2 cellular contexts compared by ENCODE assay signal in the genomic region with DNA sequence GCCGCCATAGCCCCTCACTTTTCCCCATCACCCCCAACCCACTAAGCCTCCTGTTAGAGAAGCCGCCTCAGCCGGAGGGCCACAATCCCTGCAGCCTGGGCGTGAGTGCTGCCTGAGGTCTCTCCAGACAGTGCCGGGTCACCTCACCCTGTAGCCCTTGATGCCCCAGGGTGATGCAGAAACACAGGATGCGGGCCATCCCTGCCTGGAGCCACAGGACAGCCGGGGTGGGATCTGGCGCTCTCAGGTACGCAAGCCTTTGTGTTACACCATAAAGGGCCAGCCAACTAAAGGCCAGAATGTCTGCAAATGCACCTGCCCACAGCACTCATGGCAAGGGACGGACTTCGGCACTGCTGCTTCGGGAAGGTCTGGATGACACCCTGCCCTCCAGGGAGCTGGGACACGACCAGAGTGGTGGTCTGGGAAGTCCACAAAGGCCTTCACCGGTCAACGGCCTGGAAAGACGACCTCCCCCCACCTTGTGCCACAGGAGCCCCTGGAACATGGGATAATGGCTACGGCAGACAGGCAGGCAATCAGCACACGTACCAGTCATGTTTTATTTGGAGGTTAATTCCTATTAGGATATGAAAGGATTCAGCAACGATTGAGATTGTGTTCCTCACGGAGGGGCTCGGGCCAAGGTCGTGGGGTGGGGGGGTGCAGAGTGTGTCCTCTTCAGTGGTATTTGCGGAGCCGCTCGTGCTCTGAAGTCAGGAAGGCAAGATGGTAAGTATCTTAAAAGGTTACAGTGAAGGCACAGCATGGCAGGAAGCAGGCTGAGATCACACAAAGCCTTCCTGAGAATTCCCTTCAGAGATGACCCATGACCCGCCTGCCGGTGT.
A peak's percentile ranks its signal among the peaks of the same experiment; 100 is the strongest.
TF ChIP-seq lines count a peak whose summit lies in the region.

No MANE protein-coding gene starts in this region.

TF ChIP-seq in A549, 52 proteins besides CTCF, POLR2A, EP300 and RAD21:
- TF ChIP-seq, protein P1, sequence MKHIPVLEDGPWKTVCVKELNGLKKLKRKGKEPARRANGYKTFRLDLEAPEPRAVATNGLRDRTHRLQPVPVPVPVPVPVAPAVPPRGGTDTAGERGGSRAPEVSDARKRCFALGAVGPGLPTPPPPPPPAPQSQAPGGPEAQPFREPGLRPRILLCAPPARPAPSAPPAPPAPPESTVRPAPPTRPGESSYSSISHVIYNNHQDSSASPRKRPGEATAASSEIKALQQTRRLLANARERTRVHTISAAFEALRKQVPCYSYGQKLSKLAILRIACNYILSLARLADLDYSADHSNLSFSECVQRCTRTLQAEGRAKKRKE (CRISPR knock-in tag; IDR thresholded peaks at IDR 0.05; ENCODE audit: low read depth): no peak
- TF ChIP-seq, protein P2, sequence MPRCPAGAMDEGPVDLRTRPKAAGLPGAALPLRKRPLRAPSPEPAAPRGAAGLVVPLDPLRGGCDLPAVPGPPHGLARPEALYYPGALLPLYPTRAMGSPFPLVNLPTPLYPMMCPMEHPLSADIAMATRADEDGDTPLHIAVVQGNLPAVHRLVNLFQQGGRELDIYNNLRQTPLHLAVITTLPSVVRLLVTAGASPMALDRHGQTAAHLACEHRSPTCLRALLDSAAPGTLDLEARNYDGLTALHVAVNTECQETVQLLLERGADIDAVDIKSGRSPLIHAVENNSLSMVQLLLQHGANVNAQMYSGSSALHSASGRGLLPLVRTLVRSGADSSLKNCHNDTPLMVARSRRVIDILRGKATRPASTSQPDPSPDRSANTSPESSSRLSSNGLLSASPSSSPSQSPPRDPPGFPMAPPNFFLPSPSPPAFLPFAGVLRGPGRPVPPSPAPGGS (IDR thresholded peaks at IDR 0.05): 0 out of 3 replicates have a peak, but pooled peaks have one; percentile 11
TF ChIP-seq in A549: peak in this region for 1.

TF ChIP-seq in HepG2, 621 proteins besides CTCF, POLR2A, EP300 and RAD21:
- TF ChIP-seq ZNF343 (CRISPR knock-in tag; IDR thresholded peaks at IDR 0.05) (no peak), ZC3H13 (CRISPR knock-in tag; IDR thresholded peaks at IDR 0.05) (no peak), RBAK (CRISPR knock-in tag; IDR thresholded peaks at IDR 0.05) (no peak), PAF1 (CRISPR knock-in tag; IDR thresholded peaks at IDR 0.05) (peak; percentile 83; the same call in 1 of the 2 replicates), AGO2 (optimal IDR thresholded peaks at IDR 0.05; ENCODE audit: low read depth, low read length) (peak; percentile 95), AGO1 (IDR thresholded peaks at IDR 0.05; ENCODE audit: low read depth, low read length, poor library complexity, severe bottlenecking) (peak; percentile 79), LCORL (IDR thresholded peaks at IDR 0.05) (no peak), LCORL (CRISPR knock-in tag; IDR thresholded peaks at IDR 0.05) (no peak), ZNF629 (CRISPR knock-in tag; conservative IDR thresholded peaks at IDR 0.05) (no peak), ZMYM2 (CRISPR knock-in tag; IDR thresholded peaks at IDR 0.05) (no peak), FOXO1 (CRISPR knock-in tag; IDR thresholded peaks at IDR 0.05) (no peak), ZIK1 (CRISPR knock-in tag; IDR thresholded peaks at IDR 0.05; ENCODE audit: borderline replicate concordance, low read depth) (no peak), HDAC1 (CRISPR knock-in tag; IDR thresholded peaks at IDR 0.05) (no peak), ATRX (CRISPR knock-in tag; IDR thresholded peaks at IDR 0.05; ENCODE audit: borderline replicate concordance) (no peak), SOX5 (CRISPR knock-in tag; IDR thresholded peaks at IDR 0.05; ENCODE audit: borderline replicate concordance) (no peak), HCFC1 (IDR thresholded peaks at IDR 0.05; ENCODE audit: low read depth, low read length) (no peak), PAWR (CRISPR knock-in tag; IDR thresholded peaks at IDR 0.05; ENCODE audit: borderline replicate concordance) (no peak), SUZ12 (IDR thresholded peaks at IDR 0.05; ENCODE audit: low read depth, low read length) (no peak), RBM22 (optimal IDR thresholded peaks at IDR 0.05; ENCODE audit: low read length) (peak; percentile 94), MAFG (CRISPR knock-in tag; IDR thresholded peaks at IDR 0.05) (no peak), NONO (IDR thresholded peaks at IDR 0.05) (no peak), NONO (CRISPR knock-in tag; conservative IDR thresholded peaks at IDR 0.05) (0 out of 2 replicates have a peak, but pooled peaks have one; percentile 23)
- TF ChIP-seq, protein P3, sequence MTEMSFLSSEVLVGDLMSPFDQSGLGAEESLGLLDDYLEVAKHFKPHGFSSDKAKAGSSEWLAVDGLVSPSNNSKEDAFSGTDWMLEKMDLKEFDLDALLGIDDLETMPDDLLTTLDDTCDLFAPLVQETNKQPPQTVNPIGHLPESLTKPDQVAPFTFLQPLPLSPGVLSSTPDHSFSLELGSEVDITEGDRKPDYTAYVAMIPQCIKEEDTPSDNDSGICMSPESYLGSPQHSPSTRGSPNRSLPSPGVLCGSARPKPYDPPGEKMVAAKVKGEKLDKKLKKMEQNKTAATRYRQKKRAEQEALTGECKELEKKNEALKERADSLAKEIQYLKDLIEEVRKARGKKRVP (CRISPR knock-in tag; IDR thresholded peaks at IDR 0.05): no peak
- TF ChIP-seq, protein P4, sequence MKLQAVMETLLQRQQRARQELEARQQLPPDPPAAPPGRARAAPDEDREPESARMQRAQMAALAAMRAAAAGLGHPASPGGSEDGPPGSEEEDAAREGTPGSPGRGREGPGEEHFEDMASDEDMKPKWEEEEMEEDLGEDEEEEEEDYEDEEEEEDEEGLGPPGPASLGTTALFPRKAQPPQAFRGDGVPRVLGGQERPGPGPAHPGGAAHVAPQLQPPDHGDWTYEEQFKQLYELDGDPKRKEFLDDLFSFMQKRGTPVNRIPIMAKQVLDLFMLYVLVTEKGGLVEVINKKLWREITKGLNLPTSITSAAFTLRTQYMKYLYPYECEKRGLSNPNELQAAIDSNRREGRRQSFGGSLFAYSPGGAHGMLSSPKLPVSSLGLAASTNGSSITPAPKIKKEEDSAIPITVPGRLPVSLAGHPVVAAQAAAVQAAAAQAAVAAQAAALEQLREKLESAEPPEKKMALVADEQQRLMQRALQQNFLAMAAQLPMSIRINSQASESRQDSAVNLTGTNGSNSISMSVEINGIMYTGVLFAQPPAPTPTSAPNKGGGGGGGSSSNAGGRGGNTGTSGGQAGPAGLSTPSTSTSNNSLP (IDR thresholded peaks at IDR 0.05; ENCODE audit: low read depth, low read length): no peak
- TF ChIP-seq, protein P5, sequence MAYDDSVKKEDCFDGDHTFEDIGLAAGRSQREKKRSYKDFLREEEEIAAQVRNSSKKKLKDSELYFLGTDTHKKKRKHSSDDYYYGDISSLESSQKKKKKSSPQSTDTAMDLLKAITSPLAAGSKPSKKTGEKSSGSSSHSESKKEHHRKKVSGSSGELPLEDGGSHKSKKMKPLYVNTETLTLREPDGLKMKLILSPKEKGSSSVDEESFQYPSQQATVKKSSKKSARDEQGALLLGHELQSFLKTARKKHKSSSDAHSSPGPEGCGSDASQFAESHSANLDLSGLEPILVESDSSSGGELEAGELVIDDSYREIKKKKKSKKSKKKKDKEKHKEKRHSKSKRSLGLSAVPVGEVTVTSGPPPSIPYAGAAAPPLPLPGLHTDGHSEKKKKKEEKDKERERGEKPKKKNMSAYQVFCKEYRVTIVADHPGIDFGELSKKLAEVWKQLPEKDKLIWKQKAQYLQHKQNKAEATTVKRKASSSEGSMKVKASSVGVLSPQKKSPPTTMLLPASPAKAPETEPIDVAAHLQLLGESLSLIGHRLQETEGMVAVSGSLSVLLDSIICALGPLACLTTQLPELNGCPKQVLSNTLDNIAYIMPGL (CRISPR knock-in tag; IDR thresholded peaks at IDR 0.05; ENCODE audit: borderline replicate concordance in 1 of 2, low read depth in 1 of 2): no peak
- TF ChIP-seq, protein P6, sequence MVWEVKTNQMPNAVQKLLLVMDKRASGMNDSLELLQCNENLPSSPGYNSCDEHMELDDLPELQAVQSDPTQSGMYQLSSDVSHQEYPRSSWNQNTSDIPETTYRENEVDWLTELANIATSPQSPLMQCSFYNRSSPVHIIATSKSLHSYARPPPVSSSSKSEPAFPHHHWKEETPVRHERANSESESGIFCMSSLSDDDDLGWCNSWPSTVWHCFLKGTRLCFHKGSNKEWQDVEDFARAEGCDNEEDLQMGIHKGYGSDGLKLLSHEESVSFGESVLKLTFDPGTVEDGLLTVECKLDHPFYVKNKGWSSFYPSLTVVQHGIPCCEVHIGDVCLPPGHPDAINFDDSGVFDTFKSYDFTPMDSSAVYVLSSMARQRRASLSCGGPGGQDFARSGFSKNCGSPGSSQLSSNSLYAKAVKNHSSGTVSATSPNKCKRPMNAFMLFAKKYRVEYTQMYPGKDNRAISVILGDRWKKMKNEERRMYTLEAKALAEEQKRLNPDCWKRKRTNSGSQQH (CRISPR knock-in tag; IDR thresholded peaks at IDR 0.05; ENCODE audit: low read depth): no peak
- TF ChIP-seq, protein P7, sequence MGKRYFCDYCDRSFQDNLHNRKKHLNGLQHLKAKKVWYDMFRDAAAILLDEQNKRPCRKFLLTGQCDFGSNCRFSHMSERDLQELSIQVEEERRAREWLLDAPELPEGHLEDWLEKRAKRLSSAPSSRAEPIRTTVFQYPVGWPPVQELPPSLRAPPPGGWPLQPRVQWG (CRISPR knock-in tag; IDR thresholded peaks at IDR 0.05; ENCODE audit: borderline replicate concordance, low read depth): no peak
- TF ChIP-seq, protein P8, sequence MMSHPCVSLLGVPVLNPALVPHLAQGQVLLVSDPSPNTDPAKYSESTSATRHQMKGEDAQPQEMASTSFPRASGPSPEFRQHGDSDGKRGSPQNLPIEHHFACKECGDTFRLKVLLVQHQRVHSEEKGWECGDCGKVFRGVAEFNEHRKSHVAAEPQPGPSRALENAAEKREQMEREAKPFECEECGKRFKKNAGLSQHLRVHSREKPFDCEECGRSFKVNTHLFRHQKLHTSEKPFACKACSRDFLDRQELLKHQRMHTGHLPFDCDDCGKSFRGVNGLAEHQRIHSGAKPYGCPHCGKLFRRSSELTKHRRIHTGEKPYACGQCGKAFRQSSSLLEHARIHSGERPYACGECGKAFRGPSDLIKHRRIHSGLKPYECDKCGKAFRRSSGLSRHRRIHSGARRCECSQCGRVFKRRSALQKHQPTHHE (CRISPR knock-in tag; IDR thresholded peaks at IDR 0.05; ENCODE audit: borderline replicate concordance): no peak
